15 cellular contexts compared by ENCODE assay signal in genomic region chr17:67276075-67276474, GRCh38. TPM values are rescaled to one million over a fixed set of nuclear protein-coding genes. Genes with fewer than 3 reads are reported as not detected.
DNase-seq lines count a peak whose midpoint lies in the region; ATAC-seq and TF ChIP-seq lines count a peak whose summit lies in the region.
"Had no signal": no experiment of that assay in that cellular context is flagged by ENCODE, and none has a peak within 500 bp of the region (broad histone marks: within the 10 kb centered on the region; RNA-seq: fewer than 3 reads in every experiment).

No MANE protein-coding gene starts in this region.

- peak; percentile 17 for TF ChIP-seq CTCF in epithelial cell of proximal tubule (conservative IDR thresholded peaks at IDR 0.05; ENCODE audit: low read depth, low read length)

- H3K4me1 Mint-ChIP-seq in activated CD4-positive, alpha-beta T cell treated with anti-CD3 and anti-CD28 coated beads for 36 hours = no peaks in the 10 kb centered on the region

- H4K20me1 ChIP-seq in Karpas-422 (ENCODE audit: insufficient read depth, low read depth, low read length) = no peaks in the 10 kb centered on the region

- no peak overlapping the region for H3K4me3 ChIP-seq in epithelial cell of proximal tubule (ENCODE audit: low read depth, low read length)
- no peak overlapping the region for H3K4me3 ChIP-seq in Karpas-422 (ENCODE audit: low read length)
- H3K4me3 ChIP-seq: mucosa of descending colon, ovary, spleen had no signal

- H3K79me2 ChIP-seq in Karpas-422 (ENCODE audit: low read length) = no peaks in the 10 kb centered on the region

- H3K36me3 Mint-ChIP-seq in activated CD4-positive, alpha-beta T cell treated with anti-CD3 and anti-CD28 coated beads for 36 hours (ENCODE audit: low read depth) = no peaks in the 10 kb centered on the region

- H2AFZ ChIP-seq in Karpas-422 (ENCODE audit: low read length) = no peak overlapping the region

- CTCF ChIA-PET in activated CD4-positive, alpha-beta T cell treated with anti-CD3 and anti-CD28 coated beads for 36 hours (lab: Charles Lee) = interaction anchor here (0.7 kb wide), 1 partner anchor 123 kb away, joined by 3 read pairs; no protein-coding TSS in a partner anchor

- H3K4me2 ChIP-seq in Karpas-422 (ENCODE audit: low read depth, low read length, poor library complexity, severe bottlenecking) = no peak overlapping the region

- POLR2A ChIA-PET in activated CD4-positive, alpha-beta T cell treated with anti-CD3 and anti-CD28 coated beads for 36 hours (lab: Charles Lee) = interaction anchor here (0.6 kb wide), 1 partner anchor 29 kb away, joined by 3 read pairs; no protein-coding TSS in a partner anchor

- H3K27me3 ChIP-seq in Karpas-422 (ENCODE audit: low read length) = no peaks in the 10 kb centered on the region
- H3K27me3 ChIP-seq: ovary, spleen had no signal

- no peak overlapping the region for H3K9ac ChIP-seq in Karpas-422 (ENCODE audit: low read length)

- no peak for ATAC-seq in activated CD4-positive, alpha-beta T cell treated with anti-CD3 and anti-CD28 coated beads for 36 hours
- ATAC-seq in HG02759 (IDR thresholded peaks at IDR 0.05; ENCODE audit: unreplicated experiment) = no peak
- ATAC-seq: mucosa of descending colon had no signal

- H3K36me3 ChIP-seq in Karpas-422 (ENCODE audit: insufficient read depth, low read length) = no peaks in the 10 kb centered on the region
- H3K36me3 ChIP-seq: ovary, spleen had no signal

- no peaks in the 10 kb centered on the region for H3K9me3 ChIP-seq in Karpas-422 (ENCODE audit: low read length)
- H3K9me3 ChIP-seq: mucosa of descending colon, ovary, spleen had no signal

- no peak overlapping the region for H3K27ac Mint-ChIP-seq in activated CD4-positive, alpha-beta T cell treated with anti-CD3 and anti-CD28 coated beads for 36 hours
- H3K27ac Mint-ChIP-seq: activated CD4-positive, alpha-beta memory T cell treated with anti-CD3 and anti-CD28 coated beads, Interleukin-2, amount 10 ng/mL, durations not matched to agents 7 days and 5 days had no signal

- no peak overlapping the region for H3K4me3 Mint-ChIP-seq in activated CD4-positive, alpha-beta T cell treated with anti-CD3 and anti-CD28 coated beads for 36 hours
- H3K4me3 Mint-ChIP-seq: activated CD4-positive, alpha-beta memory T cell treated with anti-CD3 and anti-CD28 coated beads, Interleukin-2, amount 10 ng/mL, durations not matched to agents 7 days and 5 days had no signal

- no peaks in the 10 kb centered on the region for H3K4me1 ChIP-seq in Karpas-422 (ENCODE audit: low read length)
- H3K4me1 ChIP-seq: spleen had no signal

- H3K9me2 ChIP-seq in Karpas-422 (replicated peaks; ENCODE audit: insufficient read depth, low read length) = no peaks in the 10 kb centered on the region

- H3K27ac ChIP-seq in Karpas-422 (ENCODE audit: low read length) = no peak overlapping the region
- H3K27ac ChIP-seq: ovary, spleen had no signal

- intact Hi-C loops in activated CD4-positive, alpha-beta T cell treated with anti-CD3 and anti-CD28 coated beads for 36 hours (cut with DNase I, micrococcal nuclease) = no loop called here

- peak; percentile 12 for DNase-seq in activated CD4-positive, alpha-beta T cell treated with anti-CD3 and anti-CD28 coated beads for 36 hours
- no peak for DNase-seq in activated CD4-positive, alpha-beta T cell treated with anti-CD3 and anti-CD28 coated beads for 4 hours
- DNase-seq in RPMI8226 = peak; percentile 51
- no peak for DNase-seq in epithelial cell of proximal tubule (ENCODE audit: low read depth)
- no peak for DNase-seq in activated naive CD4-positive, alpha-beta T cell treated with Interleukin-2 at 50 U/mL for 16 hours
- DNase-seq in GF-D8 (lab: John Stamatoyannopoulos, UW) = no peak
- no peak for DNase-seq in Karpas-422
- DNase-seq: activated CD4-positive, alpha-beta memory T cell treated with anti-CD3 and anti-CD28 coated beads, Interleukin-2, amount 10 ng/mL, durations not matched to agents 7 days and 5 days; foreskin melanocyte; mucosa of descending colon; NCI-H2171; ovary; spleen; T1000 had no signal

- H3K27me3 Mint-ChIP-seq in activated CD4-positive, alpha-beta T cell treated with anti-CD3 and anti-CD28 coated beads for 36 hours = no peaks in the 10 kb centered on the region

- no peaks in the 10 kb centered on the region for H3K9me3 Mint-ChIP-seq in activated CD4-positive, alpha-beta T cell treated with anti-CD3 and anti-CD28 coated beads for 36 hours (ENCODE audit: low read depth)
- H3K9me3 Mint-ChIP-seq: activated CD4-positive, alpha-beta memory T cell treated with anti-CD3 and anti-CD28 coated beads, Interleukin-2, amount 10 ng/mL, durations not matched to agents 7 days and 5 days had no signal

RNA-seq across cellular contexts. Expression of gene HELZ, which starts 31.1 kb away (rescaled TPM):
- 10 to 100 TPM; 55.3 to 58.0 TPM for total RNA-seq in activated CD4-positive, alpha-beta T cell treated with anti-CD3 and anti-CD28 coated beads for 36 hours
- 14.8 and 31.1 TPM in 2 replicates for total RNA-seq in epithelial cell of proximal tubule
- total RNA-seq in Karpas-422 (2014; rRNA removed; shearing (Covaris generic); ENCODE audit: low replicate concordance) = 54.9 and 77.9 TPM in 2 replicates

Comparison
In these comparisons a context has a peak if more than half of its experiments do, and no peak if none do; other contexts are left out.
1. DNase-seq: peak in activated CD4-positive, alpha-beta T cell treated with anti-CD3 and anti-CD28 coated beads for 36 hours (single experiment) and RPMI8226 (single experiment); none in activated CD4-positive, alpha-beta T cell treated with anti-CD3 and anti-CD28 coated beads for 4 hours (0 of 2), epithelial cell of proximal tubule (single experiment), activated naive CD4-positive, alpha-beta T cell treated with Interleukin-2 at 50 U/mL for 16 hours (single experiment), GF-D8 (single experiment) and Karpas-422 (single experiment).